Comparison of ENCODE assay signal across 22 cellular contexts in the genomic region with DNA sequence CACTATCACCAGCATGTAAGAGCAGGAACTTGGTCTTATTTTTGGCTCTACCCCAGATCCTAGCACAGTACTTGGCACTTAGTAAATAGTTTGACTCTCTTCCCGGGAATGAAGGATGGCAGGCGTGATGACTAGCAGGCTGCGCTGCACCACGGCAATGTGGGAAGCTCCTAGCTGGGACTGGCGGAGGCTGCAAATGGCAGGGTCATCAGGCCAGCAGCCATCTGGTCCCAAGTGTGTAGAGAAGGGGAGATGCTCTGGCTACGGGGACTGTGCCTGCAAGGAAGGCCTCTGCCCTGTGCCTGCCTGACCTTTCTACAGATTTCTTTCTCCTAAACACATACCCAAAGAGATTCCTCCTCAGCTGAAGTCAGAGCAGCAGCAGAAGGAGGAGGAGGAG.
"Had no signal": no experiment of that assay in that cellular context is flagged by ENCODE, and none has a peak within 500 bp of the region (broad histone marks: within the 10 kb centered on the region; RNA-seq: fewer than 3 reads in every experiment).

No MANE protein-coding gene starts in this region.

- H3K4me3 ChIP-seq: gastrocnemius medialis, heart left ventricle had no signal

- H3K4me1 ChIP-seq: foreskin keratinocyte, gastrocnemius medialis had no signal

- H3K27ac ChIP-seq: brain microvascular endothelial cell, foreskin keratinocyte, gastrocnemius medialis, heart left ventricle, VCaP had no signal

- H3K27me3 ChIP-seq: brain microvascular endothelial cell, gastrocnemius medialis, heart left ventricle had no signal

- H3K9me3 ChIP-seq: gastrocnemius medialis, heart left ventricle had no signal

- H3K36me3 ChIP-seq: brain microvascular endothelial cell, gastrocnemius medialis, heart left ventricle had no signal

- DNase-seq: activated CD4-positive, alpha-beta memory T cell treated with anti-CD3 and anti-CD28 coated beads, Interleukin-2, amount 10 ng/mL, durations not matched to agents 7 days and 5 days; activated CD4-positive, alpha-beta T cell treated with anti-CD3 and anti-CD28 coated beads for 1 hour; activated CD4-positive, alpha-beta T cell treated with anti-CD3 and anti-CD28 coated beads for 4 hours; activated CD4-positive, alpha-beta T cell treated with anti-CD3 and anti-CD28 coated beads, Interleukin-2, amount 10 ng/mL, durations not matched to agents 7 days and 5 days; activated CD4-positive, alpha-beta T cell treated with anti-CD3 and anti-CD28 coated beads, Interleukin-2, amount 50 U/mL, for 4 hours; activated CD8-positive, alpha-beta memory T cell treated with anti-CD3 and anti-CD28 coated beads, Interleukin-2, amount 50 U/mL, for 48 hours; activated gamma-delta T cell; activated naive CD4-positive, alpha-beta T cell treated with anti-CD3 and anti-CD28 coated beads, Interleukin-2, amount 50 U/mL, for 16 hours; activated naive CD4-positive, alpha-beta T cell treated with Interleukin-2 at 50 U/mL for 16 hours; activated T-cell treated with anti-CD3 and anti-CD28 coated beads for 4 hours; activated T-cell treated with anti-CD3 and anti-CD28 coated beads, Interleukin-2, amount 50 U/mL, for 24 hours; activated T-cell treated with anti-CD3 and anti-CD28 coated beads, Interleukin-2, amount 50 U/mL, for 72 hours; amniotic stem cell; brain microvascular endothelial cell; cerebellar nuclear complex; effector memory CD4-positive, alpha-beta T cell; foreskin keratinocyte; gastrocnemius medialis; glutamatergic neuron; heart left ventricle; T-helper 2 cell had no signal
